Comparison of ENCODE assay signal across 13 cellular contexts in genomic region chr7:41996381-41997035, GRCh38.
DNase-seq lines count a peak whose midpoint lies in the region; ATAC-seq, FAIRE-seq and TF ChIP-seq lines count a peak whose summit lies in the region.
"Had no signal": no experiment of that assay in that cellular context is flagged by ENCODE, and none has a peak within 500 bp of the region (broad histone marks: within the 10 kb centered on the region; RNA-seq: fewer than 3 reads in every experiment).

No MANE protein-coding gene starts in this region.

- FAIRE-seq in bronchial epithelial cell (lab: Jason Lieb, UNC) = no peak

- no peak for TF ChIP-seq RAD21 in IMR-90 (IDR thresholded peaks at IDR 0.05; ENCODE audit: low read length)

- no peak overlapping the region for H3K14ac ChIP-seq in IMR-90 (replicated peaks; ENCODE audit: low read depth, low read length)

- peak overlapping the region; percentile 76 for H3K4me2 ChIP-seq in IMR-90 (ENCODE audit: low read depth, low read length)

- H3K4me3 ChIP-seq in AG04449 (ENCODE audit: low read depth, low read length) = peak overlapping the region; percentile 21
- no peak overlapping the region for H3K4me3 ChIP-seq in IMR-90 (ENCODE audit: insufficient read depth, low read depth, low read length)
- H3K4me3 ChIP-seq in bronchial epithelial cell (ENCODE audit: low read depth, low read length) = no peak overlapping the region
- H3K4me3 ChIP-seq: esophagus muscularis mucosa had no signal

- H2AK5ac ChIP-seq in IMR-90 (ENCODE audit: low read depth, low read length) = no peak overlapping the region

- peak overlapping the region; percentile 22; the same call in 1 of the 2 replicates for H2BK20ac ChIP-seq in IMR-90 (ENCODE audit: low read depth, low read length)

- no peaks in the 10 kb centered on the region for H3K27me3 ChIP-seq in IMR-90 (ENCODE audit: control insufficient read depth, insufficient read depth, low read length)
- H3K27me3 ChIP-seq in bronchial epithelial cell (ENCODE audit: control insufficient read depth, insufficient read depth, low read length) = no peaks in the 10 kb centered on the region
- H3K27me3 ChIP-seq: esophagus muscularis mucosa had no signal

- H3K23ac ChIP-seq in IMR-90 (ENCODE audit: low read depth, low read length) = no peak overlapping the region

- no peak overlapping the region for H2AK9ac ChIP-seq in IMR-90 (replicated peaks; ENCODE audit: low read depth, low read length, poor library complexity)

- peak overlapping the region; percentile 49; the same call in 1 of the 2 replicates for H3K27ac ChIP-seq in IMR-90 (ENCODE audit: insufficient read depth, low read length)

- TF ChIP-seq POLR2A in IMR-90 (IDR thresholded peaks at IDR 0.05; ENCODE audit: low read depth, low read length) = no peak

- ATAC-seq in IMR-90 (ENCODE audit: low read depth) = peak; percentile 60
- no peak for ATAC-seq in GM21360 (IDR thresholded peaks at IDR 0.05; ENCODE audit: unreplicated experiment)
- ATAC-seq in HG03175 (IDR thresholded peaks at IDR 0.05; ENCODE audit: unreplicated experiment) = no peak
- ATAC-seq: activated naive CD8-positive, alpha-beta T cell treated with anti-CD3 and anti-CD28 coated beads, Interleukin-2, amount 50 U/mL, for 24 hours had no signal

- H3K9ac ChIP-seq in IMR-90 (ENCODE audit: low read depth, low read length) = no peak overlapping the region

- no peak overlapping the region for H4K5ac ChIP-seq in IMR-90 (ENCODE audit: low read depth, low read length)

- no TSS peak for BruUV-seq in IMR-90 (replicated peaks; lab: Mats Ljungman, UMichigan)

- no peak overlapping the region for H3K4ac ChIP-seq in IMR-90 (ENCODE audit: low read depth, low read length)

- peak overlapping the region; percentile 28 for H3K18ac ChIP-seq in IMR-90 (ENCODE audit: low read depth, low read length)

- in situ Hi-C loops in IMR-90 (cut with MboI; ENCODE audit: low sequenced_read_pairs) = loop anchor here (25.0 kb wide), 1 partner anchor 241 kb away; the partner anchor contains the start of gene GLI3

- no peak overlapping the region for H4K8ac ChIP-seq in IMR-90 (ENCODE audit: low read depth in 2 of 2, low read length in 2 of 2)

- H4K91ac ChIP-seq in IMR-90 (ENCODE audit: insufficient read depth, low read depth, low read length) = 0 out of 2 replicates have a peak overlapping the region, but pooled peaks have one; percentile 14

- no CpG with 5 or more reads among the region's 4 CpGs for WGBS in IMR-90 (ENCODE audit: extremely low coverage in 2 of 2, insufficient read length in 1 of 2), 2 experiments

- no peak overlapping the region for H2BK15ac ChIP-seq in IMR-90 (ENCODE audit: low read depth, low read length)

- H3K56ac ChIP-seq in IMR-90 (ENCODE audit: extremely low read depth, insufficient read depth, low read length) = no peak overlapping the region

- intact Hi-C loops in IMR-90 (cut with micrococcal nuclease) = no loop called here

- TF ChIP-seq CTCF in AG04449 (IDR thresholded peaks at IDR 0.05; ENCODE audit: insufficient read depth, low read length, missing control alignments) (no peak), IMR-90 (conservative IDR thresholded peaks at IDR 0.05; ENCODE audit: low read depth, low read length) (no peak), bronchial epithelial cell (IDR thresholded peaks at IDR 0.05; ENCODE audit: insufficient read depth, low read length, severe bottlenecking) (no peak)

- peaks cover 17% of the 10 kb centered on the region; the same call in 1 of the 2 replicates for H3K9me1 ChIP-seq in IMR-90 (ENCODE audit: insufficient read depth, low read length)

- CTCF ChIA-PET in AG04449 (lab: Yijun Ruan, JAX) (interaction anchor here (0.7 to 3.7 kb wide), 3 partner anchors 15 to 696 kb away, joined by 3 to 34 read pairs (median 3); no protein-coding TSS in a partner anchor), IMR-90 (lab: Yijun Ruan, JAX) (no interaction called here)

- POLR2A ChIA-PET in AG04449 (lab: Yijun Ruan, JAX) (no interaction called here), IMR-90 (lab: Charles Lee; ENCODE audit: unreplicated experiment) (no interaction called here)

- peaks cover 22% of the 10 kb centered on the region for H3K4me1 ChIP-seq in IMR-90 (ENCODE audit: control insufficient read depth, insufficient read depth, low read length)

- peak overlapping the region; percentile 35 for H2BK5ac ChIP-seq in IMR-90 (ENCODE audit: low read depth, low read length, poor library complexity, severe bottlenecking)

- peak; percentile 42 for DNase-seq in AG04449 (ENCODE audit: low read depth, low spot score)
- peak; percentile 86 for DNase-seq in IMR-90
- DNase-seq in bronchial epithelial cell (ENCODE audit: low read depth) = peak; percentile 91
- peak; percentile 6 to 79 for DNase-seq in lung microvascular endothelial cell (ENCODE audit: low read depth in 2 of 2)
- DNase-seq in NCI-H187 treated with DMSO at 0.1 percent for 48 hours (lab: John Stamatoyannopoulos, UW) = no peak
- no peak for DNase-seq in DMS153 treated with DMSO at 0.1 percent for 48 hours (lab: John Stamatoyannopoulos, UW; ENCODE audit: unreplicated experiment)
- DNase-seq: activated naive CD8-positive, alpha-beta T cell treated with anti-CD3 and anti-CD28 coated beads, Interleukin-2, amount 50 U/mL, for 24 hours; AML-193; NCI-H1092 treated with DMSO at 0.1 percent for 48 hours; NCI-H82 had no signal

- dilution Hi-C loops in IMR-90 (cut with HindIII; ENCODE audit: low sequenced_read_pairs, unreplicated experiment) = no loop called here

- no peak overlapping the region; the same call in 1 of the 2 replicates for H2BK120ac ChIP-seq in IMR-90 (ENCODE audit: low read depth, low read length)

- no peak overlapping the region for H2AFZ ChIP-seq in IMR-90 (replicated peaks; ENCODE audit: low read length, poor library complexity)

- H3K79me1 ChIP-seq in IMR-90 (ENCODE audit: low read depth in 1 of 2, low read length in 2 of 2) = no peaks in the 10 kb centered on the region; a peak in 1 of 4 replicates

- peaks cover 9% of the 10 kb centered on the region; the same call in 1 of the 2 replicates for H3K36me3 ChIP-seq in IMR-90 (ENCODE audit: control insufficient read depth, insufficient read depth, low read length)
- H3K36me3 ChIP-seq in bronchial epithelial cell (ENCODE audit: control insufficient read depth, insufficient read depth, low read length) = no peaks in the 10 kb centered on the region

- H4K20me1 ChIP-seq in IMR-90 (ENCODE audit: insufficient read depth, low read length) = peaks cover 4% of the 10 kb centered on the region; the same call in 1 of the 2 replicates

- H3K9me3 ChIP-seq in IMR-90 (ENCODE audit: control insufficient read depth, insufficient read depth, low read length) = no peaks in the 10 kb centered on the region
- H3K9me3 ChIP-seq: esophagus muscularis mucosa had no signal

TF ChIP-seq in IMR-90, 13 proteins besides CTCF, POLR2A, EP300 and RAD21:
- no peak for TF ChIP-seq RFX5 (IDR thresholded peaks at IDR 0.05; ENCODE audit: low read depth, low read length)
- TF ChIP-seq CEBPB (IDR thresholded peaks at IDR 0.05; ENCODE audit: low read depth, low read length) = peak; percentile 23; the same call in 1 of the 2 replicates
TF ChIP-seq in IMR-90: peak in this region for 1.

Comparison
In these comparisons a context has a peak if more than half of its experiments do, and no peak if none do; other contexts are left out.
1. DNase-seq: peak in AG04449 (single experiment), IMR-90 (single experiment), bronchial epithelial cell (single experiment) and lung microvascular endothelial cell (2 of 2); none in NCI-H187 treated with DMSO at 0.1 percent for 48 hours (single experiment) and DMS153 treated with DMSO at 0.1 percent for 48 hours (single experiment).